ENCODE assay signal across 9 cellular contexts in genomic region chr7:104878577-104878976, GRCh38.
DNase-seq lines count a peak whose midpoint lies in the region; ATAC-seq and TF ChIP-seq lines count a peak whose summit lies in the region.
"Had no signal": no experiment of that assay in that cellular context is flagged by ENCODE, and none has a peak within 500 bp of the region (broad histone marks: within the 10 kb centered on the region; RNA-seq: fewer than 3 reads in every experiment).

No MANE protein-coding gene starts in this region.

- H3K9me3 ChIP-seq in heart left ventricle: peaks cover 0 to 20% (median 5%) of the 10 kb centered on the region in 12 donors

- H3K4me3 ChIP-seq in GM12865 (ENCODE audit: low read depth, low read length): peak overlapping the region; percentile 23; the same call in 1 of the 2 replicates
- H3K4me3 ChIP-seq in heart left ventricle: no peak overlapping the region

- H3K4me1 ChIP-seq in heart left ventricle: peaks cover 0 to 11% (median 6%) of the 10 kb centered on the region in 12 donors

- H3K27ac ChIP-seq in heart left ventricle (no peak overlapping the region), substantia nigra (ENCODE audit: low read depth, low read length, poor library complexity, severe bottlenecking) (no peak overlapping the region)

- WGBS in heart left ventricle, 4 donors: 63 to 78% (median 76%) methylated on average over 3 of the region's 3 CpGs

- TF ChIP-seq CTCF in GM12865 (IDR thresholded peaks at IDR 0.05; ENCODE audit: insufficient read depth, low read depth, low read length, missing control alignments) (no peak), heart left ventricle (IDR thresholded peaks at IDR 0.05) (no peak)

- intact Hi-C loops in heart left ventricle (cut with DNase I): no loop called here

- H3K36me3 ChIP-seq in heart left ventricle: no peaks in the 10 kb centered on the region

- ATAC-seq in GM19025 (IDR thresholded peaks at IDR 0.05; ENCODE audit: low read depth, unreplicated experiment) (peak; percentile 79), HG02623 (IDR thresholded peaks at IDR 0.05; ENCODE audit: unreplicated experiment) (peak; percentile 83), HG03460 (IDR thresholded peaks at IDR 0.05; ENCODE audit: unreplicated experiment) (peak; percentile 83), heart left ventricle (no peak)

- no peak for TF ChIP-seq POLR2A in heart left ventricle (IDR thresholded peaks at IDR 0.05)

- DNase-seq in GM12865 (ENCODE audit: low read depth): peak; percentile 82
- DNase-seq in heart left ventricle: no peak
- no peak for DNase-seq in NCI-H1105 (lab: John Stamatoyannopoulos, UW)
- no peak for DNase-seq in substantia nigra (lab: John Stamatoyannopoulos, UW)
- DNase-seq in NCI-H774 (lab: John Stamatoyannopoulos, UW): no peak
- DNase-seq: NCI-H226 had no signal

- H3K27me3 ChIP-seq in heart left ventricle: no peaks in the 10 kb centered on the region

Comparison
In these comparisons a context has a peak if more than half of its experiments do, and no peak if none do; other contexts are left out.
1. ATAC-seq: peak in GM19025 (single experiment), HG02623 (single experiment) and HG03460 (single experiment); none in heart left ventricle (0 of 4).